In genomic region chr4:6767341-6767724, GRCh38 we compare ENCODE assay signal across 25 cellular contexts. TPM values are rescaled to one million over a fixed set of nuclear protein-coding genes. Genes with fewer than 3 reads are reported as not detected.
DNase-seq lines count a peak whose midpoint lies in the region; ATAC-seq, FAIRE-seq and TF ChIP-seq lines count a peak whose summit lies in the region.
"Had no signal": no experiment of that assay in that cellular context is flagged by ENCODE, and none has a peak within 500 bp of the region (broad histone marks: within the 10 kb centered on the region; RNA-seq: fewer than 3 reads in every experiment).

No MANE protein-coding gene starts in this region.

- H3K4me3 ChIP-seq in breast epithelium (no peak overlapping the region), kidney (ENCODE audit: low read length in 2 of 2) (no peak overlapping the region), tibial artery (no peak overlapping the region), upper lobe of left lung (no peak overlapping the region)
- H3K4me3 ChIP-seq: right atrium auricular region had no signal

- no peak for TF ChIP-seq EP300 in upper lobe of left lung (IDR thresholded peaks at IDR 0.05)

- H3K9ac ChIP-seq in kidney (ENCODE audit: low read length in 2 of 2), result no peak overlapping the region

- WGBS in upper lobe of left lung, 2 donors, result 64 to 82% methylated on average over 5 to 6 of the region's 6 CpGs

- TF ChIP-seq POLR2A in breast epithelium (IDR thresholded peaks at IDR 0.05) (no peak), upper lobe of left lung (IDR thresholded peaks at IDR 0.05) (no peak)

- BruUV-seq in MCF 10A (replicated peaks; lab: Mats Ljungman, UMichigan), result no TSS peak

- H3K27me3 Mint-ChIP-seq in MCF 10A (ENCODE audit: insufficient read depth, unreplicated experiment) (no peaks in the 10 kb centered on the region), T-helper 17 cell (no peaks in the 10 kb centered on the region)
- H3K27me3 Mint-ChIP-seq: activated T-cell treated with anti-CD3 and anti-CD28 coated beads, Interleukin-2, amount 50 U/mL, for 24 hours had no signal

- H3K36me3 ChIP-seq in breast epithelium, result no peaks in the 10 kb centered on the region
- H3K36me3 ChIP-seq in kidney (ENCODE audit: control insufficient read depth in 1 of 2, insufficient read depth in 2 of 2, low read length in 2 of 2), result no peaks in the 10 kb centered on the region
- H3K36me3 ChIP-seq in tibial artery, result no peaks in the 10 kb centered on the region
- no peaks in the 10 kb centered on the region for H3K36me3 ChIP-seq in upper lobe of left lung
- H3K36me3 ChIP-seq: right atrium auricular region had no signal

- H3K4me3 Mint-ChIP-seq in MCF 10A (ENCODE audit: unreplicated experiment) (no peak overlapping the region), T-helper 17 cell (no peak overlapping the region)
- H3K4me3 Mint-ChIP-seq: activated CD4-positive, alpha-beta memory T cell treated with anti-CD3 and anti-CD28 coated beads, Interleukin-2, amount 10 ng/mL, durations not matched to agents 7 days and 5 days; activated T-cell treated with anti-CD3 and anti-CD28 coated beads, Interleukin-2, amount 50 U/mL, for 24 hours; T-helper 2 cell treated with Interferon-gamma antibody and Interleukin-4, amounts not matched to agents 5 μg/mL and 100 μg/mL, for 36 hours had no signal

- ATAC-seq in T-helper 17 cell, result no peak
- ATAC-seq in upper lobe of left lung (ENCODE audit: low FRiP score in 2 of 2), result no peak

- CTCF ChIA-PET in MCF 10A (lab: Yijun Ruan, JAX), result interaction anchor here (0.6 to 3.8 kb wide), 6 partner anchors 8 to 277 kb away, joined by 3 to 22 read pairs (median 4); no protein-coding TSS in a partner anchor

- peaks cover 42% of the 10 kb centered on the region for H3K4me1 Mint-ChIP-seq in MCF 10A (ENCODE audit: insufficient read depth, unreplicated experiment)
- H3K4me1 Mint-ChIP-seq in T-helper 17 cell, result peaks cover 27% of the 10 kb centered on the region

- no peak for TF ChIP-seq CTCF in MCF 10A (IDR thresholded peaks at IDR 0.05; ENCODE audit: unreplicated experiment)
- TF ChIP-seq CTCF in breast epithelium (IDR thresholded peaks at IDR 0.05), result no peak
- no peak for TF ChIP-seq CTCF in kidney (IDR thresholded peaks at IDR 0.05; ENCODE audit: borderline replicate concordance, extremely low read depth, insufficient read depth)
- no peak for TF ChIP-seq CTCF in tibial artery (IDR thresholded peaks at IDR 0.05)
- TF ChIP-seq CTCF in upper lobe of left lung (IDR thresholded peaks at IDR 0.05), result no peak

- peak; percentile 49 for DNase-seq in MCF 10A (ENCODE audit: unreplicated experiment)
- no peak for DNase-seq in breast epithelium (ENCODE audit: low spot score in 2 of 2)
- no peak for DNase-seq in T-helper 17 cell
- peak; percentile 4 for DNase-seq in kidney
- no peak for DNase-seq in tibial artery
- no peak for DNase-seq in upper lobe of left lung
- no peak for DNase-seq in HPDE6-E6E7 (ENCODE audit: extremely low spot score)
- DNase-seq in activated T-cell treated with anti-CD3 and anti-CD28 coated beads, Interleukin-2, amount 50 U/mL, for 1 hour, result no peak
- DNase-seq: activated CD4-positive, alpha-beta memory T cell treated with anti-CD3 and anti-CD28 coated beads, Interleukin-2, amount 10 ng/mL, durations not matched to agents 7 days and 5 days; activated naive CD4-positive, alpha-beta T cell treated with anti-CD3 and anti-CD28 coated beads, Interleukin-2, amount 50 U/mL, for 16 hours; activated T-cell treated with anti-CD3 and anti-CD28 coated beads, Interleukin-2, amount 50 U/mL, for 24 hours; aorta; cerebellar nuclear complex; effector memory CD4-positive, alpha-beta T cell; glutamatergic neuron; H7; NCI-H1436; NCI-H2171; NCI-H69; nucleus accumbens; stimulated activated CD4-positive, alpha-beta T cell treated with anti-CD3 and anti-CD28 coated beads, Interleukin-15, amount 100 ng/mL, for 24 hours; substantia nigra had no signal

- H3K27ac Mint-ChIP-seq in MCF 10A (ENCODE audit: low read depth, unreplicated experiment) (peak overlapping the region; percentile 42), T-helper 17 cell (peak overlapping the region; percentile 80)
- H3K27ac Mint-ChIP-seq: activated CD4-positive, alpha-beta memory T cell treated with anti-CD3 and anti-CD28 coated beads, Interleukin-2, amount 10 ng/mL, durations not matched to agents 7 days and 5 days; activated T-cell treated with anti-CD3 and anti-CD28 coated beads, Interleukin-2, amount 50 U/mL, for 24 hours; T-helper 2 cell treated with Interferon-gamma antibody and Interleukin-4, amounts not matched to agents 5 μg/mL and 100 μg/mL, for 36 hours had no signal

- intact Hi-C loops in MCF 10A (cut with micrococcal nuclease), result no loop called here
- intact Hi-C loops in breast epithelium (cut with DNase I; ENCODE audit: low total_unique reads), result no loop called here
- intact Hi-C loops in kidney (cut with DNase I), result no loop called here
- intact Hi-C loops in tibial artery (cut with DNase I; ENCODE audit: low total_unique reads), result no loop called here

- H3K27me3 ChIP-seq in breast epithelium (no peaks in the 10 kb centered on the region), tibial artery (no peaks in the 10 kb centered on the region), upper lobe of left lung (no peaks in the 10 kb centered on the region)
- H3K27me3 ChIP-seq: right atrium auricular region had no signal

- FAIRE-seq in kidney (lab: Jason Lieb, UNC), result no peak
- FAIRE-seq: HTR-8/SVneo had no signal

- H3K4me1 ChIP-seq in breast epithelium (peaks cover 4 to 5% of the 10 kb centered on the region in 2 donors), kidney (ENCODE audit: control insufficient read depth in 1 of 2, insufficient read depth in 1 of 2, low read depth in 1 of 2, low read length in 2 of 2) (peaks cover 4 to 7% of the 10 kb centered on the region in 2 donors), tibial artery (peaks cover 0 to 52% (median 43%) of the 10 kb centered on the region in 4 donors), upper lobe of left lung (peaks cover 0 to 5% (median 0%) of the 10 kb centered on the region in 4 donors)

- H3K9me3 ChIP-seq in breast epithelium (no peaks in the 10 kb centered on the region), T-helper 17 cell (ENCODE audit: control insufficient read depth, low read length, poor library complexity, severe bottlenecking) (no peaks in the 10 kb centered on the region), kidney (ENCODE audit: control insufficient read depth in 1 of 2, low read length in 2 of 2) (no peaks in the 10 kb centered on the region), tibial artery (no peaks in the 10 kb centered on the region), upper lobe of left lung (no peaks in the 10 kb centered on the region)
- H3K9me3 ChIP-seq: right atrium auricular region had no signal

- H3K36me3 Mint-ChIP-seq in MCF 10A (ENCODE audit: insufficient read depth, unreplicated experiment), result no peaks in the 10 kb centered on the region
- no peaks in the 10 kb centered on the region for H3K36me3 Mint-ChIP-seq in T-helper 17 cell (ENCODE audit: low read depth)

- POLR2A ChIA-PET in MCF 10A (lab: Yijun Ruan, JAX), result interaction anchor here (0.9 to 4.5 kb wide), 6 partner anchors 14 to 106 kb away, joined by 3 to 21 read pairs (median 4); partner anchors contain the start of genes KIAA0232 and MRFAP1L1

- no peaks in the 10 kb centered on the region for H3K9me3 Mint-ChIP-seq in MCF 10A (ENCODE audit: unreplicated experiment)
- H3K9me3 Mint-ChIP-seq: activated CD4-positive, alpha-beta memory T cell treated with anti-CD3 and anti-CD28 coated beads, Interleukin-2, amount 10 ng/mL, durations not matched to agents 7 days and 5 days; activated T-cell treated with anti-CD3 and anti-CD28 coated beads, Interleukin-2, amount 50 U/mL, for 24 hours; T-helper 2 cell treated with Interferon-gamma antibody and Interleukin-4, amounts not matched to agents 5 μg/mL and 100 μg/mL, for 36 hours had no signal

- no peak overlapping the region for H3K27ac ChIP-seq in breast epithelium
- no peak overlapping the region for H3K27ac ChIP-seq in kidney (ENCODE audit: low read depth in 2 of 2, low read length in 2 of 2)
- H3K27ac ChIP-seq in tibial artery, result peak overlapping the region; percentile 66 to 86
- no peak overlapping the region for H3K27ac ChIP-seq in upper lobe of left lung

RNA-seq across cellular contexts. Expression of gene KIAA0232, which starts 15.2 kb away (rescaled TPM):
- 15.6 and 19.2 TPM in 2 replicates for total RNA-seq in MCF 10A (2022)
- total RNA-seq in breast epithelium, result 10 to 100 TPM; 31.5 to 40.8 (median 31.7) TPM
- total RNA-seq in T-helper 17 cell, result 10 to 100 TPM; 16.1 to 16.7 TPM
- 39.9 TPM for total RNA-seq in kidney
- 14.0 TPM for polyA plus RNA-seq in kidney (ENCODE audit: insufficient read depth, low read depth, low replicate concordance)
- 10 to 100 TPM; 22.6 to 45.0 (median 24.4) TPM for total RNA-seq in upper lobe of left lung

RNA-seq across cellular contexts. Expression of gene BLOC1S4, which starts 51.4 kb away (rescaled TPM):
- total RNA-seq in MCF 10A (2022), result 10.6 and 13.0 TPM in 2 replicates
- 10 to 100 TPM; 18.9 to 23.6 (median 19.8) TPM for total RNA-seq in breast epithelium
- 10 to 100 TPM; 19.2 to 20.8 TPM for total RNA-seq in T-helper 17 cell
- total RNA-seq in kidney, result 14.2 TPM
- polyA plus RNA-seq in kidney (ENCODE audit: insufficient read depth, low read depth, low replicate concordance), result 12.3 TPM
- 10 to 100 TPM; 11.5 to 26.8 (median 15.3) TPM for total RNA-seq in upper lobe of left lung

RNA-seq across cellular contexts. Expression of gene MRFAP1L1, which starts 57.7 kb away (rescaled TPM):
- total RNA-seq in MCF 10A (2022) (42.5 and 63.2 TPM in 2 replicates), breast epithelium (10 to 100 TPM; 48.0 to 78.0 (median 70.1) TPM), T-helper 17 cell (10 to 100 TPM; 29.3 to 33.0 TPM), kidney (57.1 TPM), upper lobe of left lung (10 to 100 TPM; 24.6 to 71.3 (median 50.8) TPM)
- 69.1 TPM for polyA plus RNA-seq in kidney (ENCODE audit: insufficient read depth, low read depth, low replicate concordance)

Comparison
In these comparisons a context has a peak if more than half of its experiments do, and no peak if none do; other contexts are left out.
1. DNase-seq: peak in MCF 10A (single experiment) and kidney (single experiment); none in breast epithelium (0 of 2), T-helper 17 cell (0 of 3), tibial artery (0 of 2), upper lobe of left lung (0 of 2), HPDE6-E6E7 (single experiment) and activated T-cell treated with anti-CD3 and anti-CD28 coated beads, Interleukin-2, amount 50 U/mL, for 1 hour (single experiment).
2. H3K27ac ChIP-seq: peak in tibial artery (2 of 2); none in breast epithelium (0 of 2), kidney (0 of 2) and upper lobe of left lung (0 of 4).